8 cellular contexts compared by ENCODE assay signal in genomic region chr4:40149960-40150385, GRCh38. TPM values are rescaled to one million over a fixed set of nuclear protein-coding genes. Genes with fewer than 3 reads are reported as not detected.
DNase-seq lines count a peak whose midpoint lies in the region; ATAC-seq and TF ChIP-seq lines count a peak whose summit lies in the region.

No MANE protein-coding gene starts in this region.

- peaks cover 9% of the 10 kb centered on the region for H3K36me3 ChIP-seq in lower lobe of right lung

- TF ChIP-seq CTCF in GM12864 (IDR thresholded peaks at IDR 0.05; ENCODE audit: low read depth, low read length, missing control alignments), result peak; percentile 74
- TF ChIP-seq CTCF in coronary artery (IDR thresholded peaks at IDR 0.05), result peak; percentile 67
- TF ChIP-seq CTCF in lower lobe of right lung (IDR thresholded peaks at IDR 0.05), result peak; percentile 94

- ATAC-seq in HG03354 (IDR thresholded peaks at IDR 0.05; ENCODE audit: poor library complexity, severe bottlenecking, unreplicated experiment), result peak; percentile 68
- peak; percentile 90 to 92 for ATAC-seq in lower lobe of right lung
- no peak for ATAC-seq in HG02588 (IDR thresholded peaks at IDR 0.05; ENCODE audit: unreplicated experiment)

- no peaks in the 10 kb centered on the region for H3K27me3 ChIP-seq in lower lobe of right lung (ENCODE audit: low read depth)

- intact Hi-C loops in lower lobe of right lung (cut with DNase I), result loop anchor here (10.0 kb wide), 1 partner anchor 155 kb away; no protein-coding TSS in a partner anchor

- no peaks in the 10 kb centered on the region for H3K4me1 ChIP-seq in lower lobe of right lung

- no peaks in the 10 kb centered on the region for H3K9me3 ChIP-seq in lower lobe of right lung

- H3K4me3 ChIP-seq in GM12864 (ENCODE audit: low read depth, low read length), result no peak overlapping the region
- no peak overlapping the region for H3K4me3 ChIP-seq in coronary artery
- no peak overlapping the region for H3K4me3 ChIP-seq in lower lobe of right lung

- no peak overlapping the region for H3K27ac ChIP-seq in coronary artery
- H3K27ac ChIP-seq in lower lobe of right lung, result no peak overlapping the region

- DNase-seq in GM12864 (ENCODE audit: low read depth), result peak; percentile 68
- DNase-seq in NCI-H526 treated with DMSO at 0.1 percent for 48 hours (lab: John Stamatoyannopoulos, UW), result peak; percentile 49
- peak; percentile 76 for DNase-seq in activated CD4-positive, alpha-beta T cell treated with anti-CD3 and anti-CD28 coated beads for 48 hours
- DNase-seq in coronary artery (ENCODE audit: low spot score), result no peak
- DNase-seq in lower lobe of right lung, result no peak
- peak; percentile 24 to 48 for DNase-seq in stimulated activated CD8-positive, alpha-beta memory T cell treated with anti-CD3 and anti-CD28 coated beads, Interleukin-2, amount 100 ng/mL, for 1 hour (ENCODE audit: low read depth in 2 of 2)

RNA-seq across cellular contexts. Expression of gene RHOH, which starts 46.9 kb away (rescaled TPM):
- total RNA-seq in lower lobe of right lung, result 9.2 TPM

Comparison
In these comparisons a context has a peak if more than half of its experiments do, and no peak if none do; other contexts are left out.
1. DNase-seq: peak in GM12864 (single experiment), NCI-H526 treated with DMSO at 0.1 percent for 48 hours (single experiment), activated CD4-positive, alpha-beta T cell treated with anti-CD3 and anti-CD28 coated beads for 48 hours (single experiment) and stimulated activated CD8-positive, alpha-beta memory T cell treated with anti-CD3 and anti-CD28 coated beads, Interleukin-2, amount 100 ng/mL, for 1 hour (2 of 2); none in coronary artery (single experiment) and lower lobe of right lung (single experiment).
2. Peak in every context shown above with its lines, with median percentiles within 50 percentile points of each other: CTCF ChIP-seq.